In genomic region chr3:100650651-100651611, GRCh38 we compare ENCODE assay signal across 7 cellular contexts. TPM values are rescaled to one million over a fixed set of nuclear protein-coding genes. Genes with fewer than 3 reads are reported as not detected.
DNase-seq lines count a peak whose midpoint lies in the region; ATAC-seq, FAIRE-seq and TF ChIP-seq lines count a peak whose summit lies in the region.

No MANE protein-coding gene starts in this region.

- H3K4me3 Mint-ChIP-seq in activated naive CD8-positive, alpha-beta T cell treated with anti-CD3 and anti-CD28 coated beads for 36 hours: peak overlapping the region; percentile 67

- H3K9me3 ChIP-seq in mesodermal cell (ENCODE audit: control insufficient read depth, low read length) (no peaks in the 10 kb centered on the region), thyroid gland (no peaks in the 10 kb centered on the region)

- ATAC-seq in GM18502 (IDR thresholded peaks at IDR 0.05; ENCODE audit: poor library complexity, unreplicated experiment) (peak; percentile 99), GM21717 (IDR thresholded peaks at IDR 0.05; ENCODE audit: unreplicated experiment) (peak; percentile 97)

- no peak for FAIRE-seq in HTR-8/SVneo (lab: Jason Lieb, UNC)

- H3K27ac ChIP-seq in mesodermal cell (ENCODE audit: low read depth, low read length, severe bottlenecking) (peak overlapping the region; percentile 6), thyroid gland (no peak overlapping the region)

- H3K27me3 Mint-ChIP-seq in activated naive CD8-positive, alpha-beta T cell treated with anti-CD3 and anti-CD28 coated beads for 36 hours: no peaks in the 10 kb centered on the region

- no peaks in the 10 kb centered on the region for H3K9me3 Mint-ChIP-seq in activated naive CD8-positive, alpha-beta T cell treated with anti-CD3 and anti-CD28 coated beads for 36 hours

- peak overlapping the region; percentile 91 for H3K27ac Mint-ChIP-seq in activated naive CD8-positive, alpha-beta T cell treated with anti-CD3 and anti-CD28 coated beads for 36 hours

- H3K4me1 Mint-ChIP-seq in activated naive CD8-positive, alpha-beta T cell treated with anti-CD3 and anti-CD28 coated beads for 36 hours: peaks cover 17% of the 10 kb centered on the region

- TF ChIP-seq POLR2A in thyroid gland (IDR thresholded peaks at IDR 0.05): no peak

- no peaks in the 10 kb centered on the region for H3K4me1 ChIP-seq in mesodermal cell (ENCODE audit: control insufficient read depth, insufficient read depth, low read length, poor library complexity, severe bottlenecking)
- H3K4me1 ChIP-seq in thyroid gland: no peaks in the 10 kb centered on the region

- no peaks in the 10 kb centered on the region for H3K36me3 Mint-ChIP-seq in activated naive CD8-positive, alpha-beta T cell treated with anti-CD3 and anti-CD28 coated beads for 36 hours

- intact Hi-C loops in thyroid gland (cut with DNase I): no loop called here

- H3K4me3 ChIP-seq in mesodermal cell (ENCODE audit: extremely low read depth, insufficient read depth, low read length, poor library complexity, severe bottlenecking) (no peak overlapping the region), thyroid gland (replicated peaks in 1 of 3) (no peak overlapping the region)

- peak in 1 of 6 experiments; percentile 19 for TF ChIP-seq CTCF in thyroid gland (IDR thresholded peaks at IDR 0.05)

- H3K27me3 ChIP-seq in thyroid gland: no peaks in the 10 kb centered on the region

- H3K36me3 ChIP-seq in mesodermal cell (ENCODE audit: control insufficient read depth, insufficient read depth, low read length) (no peaks in the 10 kb centered on the region), thyroid gland (no peaks in the 10 kb centered on the region)

- peak; percentile 36 for DNase-seq in HTR-8/SVneo (ENCODE audit: insufficient read length, low spot score)
- no peak for DNase-seq in activated naive CD8-positive, alpha-beta T cell treated with anti-CD3 and anti-CD28 coated beads for 36 hours
- DNase-seq in thyroid gland: no peak
- DNase-seq in GF-D8 (lab: John Stamatoyannopoulos, UW): no peak

- 50 to 55% methylated on average over 1 of the region's 4 CpGs for WGBS in mesodermal cell (ENCODE audit: insufficient coverage in 2 of 2), 2 experiments
- WGBS in thyroid gland, 2 donors: 49 to 53% methylated on average over 4 of the region's 4 CpGs

RNA-seq across cellular contexts. Expression of gene ADGRG7, which starts 41.5 kb away (rescaled TPM):
- not detected for total RNA-seq in activated naive CD8-positive, alpha-beta T cell treated with anti-CD3 and anti-CD28 coated beads for 36 hours
- polyA plus RNA-seq in mesodermal cell (2013, experiment 1 of 2): not detected
- polyA plus RNA-seq in mesodermal cell (2013, experiment 2 of 2): not detected
- not detected for total RNA-seq in thyroid gland

RNA-seq across cellular contexts. Expression of gene TFG, which starts 58.4 kb away (rescaled TPM):
- total RNA-seq in activated naive CD8-positive, alpha-beta T cell treated with anti-CD3 and anti-CD28 coated beads for 36 hours: 10 to 100 TPM; 57.8 to 61.3 TPM
- 151 TPM for polyA plus RNA-seq in mesodermal cell (2013, experiment 1 of 2)
- polyA plus RNA-seq in mesodermal cell (2013, experiment 2 of 2): 150 TPM
- total RNA-seq in thyroid gland: 100 to 1,000 TPM; 118 to 147 (median 138) TPM
